Comparison of ENCODE assay signal across 9 cellular contexts in the genomic region with DNA sequence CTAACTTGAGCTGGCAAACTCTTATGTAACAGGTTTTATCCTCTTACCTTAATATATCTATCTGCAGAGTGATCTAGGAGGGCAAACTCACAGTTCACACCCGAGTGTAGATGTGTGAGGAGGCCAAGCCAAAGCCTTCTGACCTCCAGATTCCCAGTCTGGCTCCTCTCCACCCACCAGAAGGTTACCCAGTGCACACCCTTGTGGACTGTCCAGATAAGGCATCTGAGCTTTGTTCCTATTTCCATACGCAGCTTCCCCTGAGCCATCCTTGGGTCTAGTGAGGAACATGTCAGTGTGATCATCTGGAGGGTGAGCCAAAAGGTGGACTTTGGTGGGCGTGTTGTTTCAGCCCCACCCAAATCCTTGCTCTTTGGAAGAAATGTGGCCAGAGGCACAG.
DNase-seq lines count a peak whose midpoint lies in the region; ATAC-seq, FAIRE-seq and TF ChIP-seq lines count a peak whose summit lies in the region.
"Had no signal": no experiment of that assay in that cellular context is flagged by ENCODE, and none has a peak within 500 bp of the region (broad histone marks: within the 10 kb centered on the region; RNA-seq: fewer than 3 reads in every experiment).

No MANE protein-coding gene starts in this region.

- TF ChIP-seq CTCF in bronchial epithelial cell (IDR thresholded peaks at IDR 0.05; ENCODE audit: insufficient read depth, low read length, severe bottlenecking) = peak; percentile 31
- TF ChIP-seq CTCF in right lobe of liver (IDR thresholded peaks at IDR 0.05) = peak; percentile 12 to 49 (median 31)

- 29% methylated on average over 1 of the region's 3 CpGs for WGBS in right lobe of liver (ENCODE audit: insufficient coverage, low coverage, low lambda C conversion rate, missing lambda C conversion rate)

- H3K27me3 ChIP-seq in bronchial epithelial cell (ENCODE audit: control insufficient read depth, insufficient read depth, low read length) (no peaks in the 10 kb centered on the region), right lobe of liver (no peaks in the 10 kb centered on the region)

- no peaks in the 10 kb centered on the region for H3K4me1 ChIP-seq in right lobe of liver

- TF ChIP-seq POLR2A in right lobe of liver (IDR thresholded peaks at IDR 0.05) = no peak

- no peak overlapping the region for H3K4me3 ChIP-seq in bronchial epithelial cell (ENCODE audit: low read depth, low read length)
- H3K4me3 ChIP-seq in right lobe of liver = no peak overlapping the region

- no peaks in the 10 kb centered on the region for H3K9me3 ChIP-seq in right lobe of liver

- DNase-seq in D341Med (ENCODE audit: low spot score) (peak; percentile 48), M059J (ENCODE audit: low read depth) (peak; percentile 60), bronchial epithelial cell (ENCODE audit: low read depth) (peak; percentile 3), right lobe of liver (no peak)
- no peak for DNase-seq in stimulated activated CD4-positive, alpha-beta T cell treated with anti-CD3 and anti-CD28 coated beads, Interleukin-2, amount 100 ng/mL, for 48 hours
- no peak for DNase-seq in activated T-cell treated with anti-CD3 and anti-CD28 coated beads, Interleukin-2, amount 50 U/mL, for 48 hours
- DNase-seq: activated B cell treated with CpG ODN at 0.5 μM for 24 hours had no signal

- peak; percentile 73 to 91 (median 82) for ATAC-seq in right lobe of liver
- ATAC-seq in HG02588 (IDR thresholded peaks at IDR 0.05; ENCODE audit: unreplicated experiment) = no peak
- ATAC-seq in HG03521 (IDR thresholded peaks at IDR 0.05; ENCODE audit: unreplicated experiment) = no peak

- no peak for FAIRE-seq in bronchial epithelial cell (lab: Jason Lieb, UNC)

- H3K27ac ChIP-seq in right lobe of liver = no peak overlapping the region

- intact Hi-C loops in right lobe of liver (cut with DNase I) = no loop called here

- no peaks in the 10 kb centered on the region for H3K36me3 ChIP-seq in bronchial epithelial cell (ENCODE audit: control insufficient read depth, insufficient read depth, low read length)
- no peaks in the 10 kb centered on the region for H3K36me3 ChIP-seq in right lobe of liver

Comparison
In these comparisons a context has a peak if more than half of its experiments do, and no peak if none do; other contexts are left out.
1. DNase-seq: peak in D341Med (single experiment), M059J (single experiment) and bronchial epithelial cell (single experiment); none in right lobe of liver (0 of 3), stimulated activated CD4-positive, alpha-beta T cell treated with anti-CD3 and anti-CD28 coated beads, Interleukin-2, amount 100 ng/mL, for 48 hours (0 of 2) and activated T-cell treated with anti-CD3 and anti-CD28 coated beads, Interleukin-2, amount 50 U/mL, for 48 hours (0 of 2).
2. ATAC-seq: peak in right lobe of liver (4 of 4); none in HG02588 (single experiment) and HG03521 (single experiment).